8 cellular contexts compared by ENCODE assay signal in genomic region chrX:49879656-49880277, GRCh38. TPM values are rescaled to one million over a fixed set of nuclear protein-coding genes. Genes with fewer than 3 reads are reported as not detected.
DNase-seq lines count a peak whose midpoint lies in the region; ATAC-seq, FAIRE-seq and TF ChIP-seq lines count a peak whose summit lies in the region.

No MANE protein-coding gene starts in this region.

- H3K4me3 Mint-ChIP-seq in T-helper 17 cell, result peak overlapping the region; percentile 78
- peak overlapping the region; percentile 81 for H3K4me3 Mint-ChIP-seq in osteocyte (ENCODE audit: unreplicated experiment)

- no peak for TF ChIP-seq POLR2A in H54 (IDR thresholded peaks at IDR 0.05; ENCODE audit: low read depth, low read length)

- H3K9me3 ChIP-seq in T-helper 17 cell (ENCODE audit: control insufficient read depth, low read length, poor library complexity, severe bottlenecking), result no peaks in the 10 kb centered on the region

- H3K4me1 Mint-ChIP-seq in T-helper 17 cell (peaks cover 22% of the 10 kb centered on the region), osteocyte (ENCODE audit: unreplicated experiment) (peaks cover 8% of the 10 kb centered on the region)

- no peak overlapping the region for H3K27ac Mint-ChIP-seq in T-helper 17 cell
- H3K27ac Mint-ChIP-seq in osteocyte (ENCODE audit: unreplicated experiment), result no peak overlapping the region

- H3K36me3 Mint-ChIP-seq in T-helper 17 cell (ENCODE audit: low read depth) (no peaks in the 10 kb centered on the region), osteocyte (ENCODE audit: unreplicated experiment) (peaks cover 2% of the 10 kb centered on the region)

- DNase-seq in EL (peak; percentile 1), T-helper 17 cell (no peak), fibroblast of villous mesenchyme (ENCODE audit: low read depth) (no peak), osteocyte (ENCODE audit: extremely low spot score, unreplicated experiment) (no peak), COLO829 (ENCODE audit: low spot score) (no peak), H54 (ENCODE audit: insufficient read length, low spot score) (no peak), SIG-M5 treated with dmso at 0.1 percent for 504 hours (lab: John Stamatoyannopoulos, UW; ENCODE audit: unreplicated experiment) (no peak)

- FAIRE-seq in H54 (lab: Jason Lieb, UNC), result no peak

- ATAC-seq in HG02759 (IDR thresholded peaks at IDR 0.05; ENCODE audit: unreplicated experiment), result peak; percentile 12
- ATAC-seq in T-helper 17 cell, result no peak

- H3K27me3 Mint-ChIP-seq in T-helper 17 cell, result no peaks in the 10 kb centered on the region
- H3K27me3 Mint-ChIP-seq in osteocyte (ENCODE audit: unreplicated experiment), result no peaks in the 10 kb centered on the region

- no peak for TF ChIP-seq CTCF in fibroblast of villous mesenchyme (IDR thresholded peaks at IDR 0.05; ENCODE audit: insufficient read depth, low read depth, low read length)
- TF ChIP-seq CTCF in osteocyte (IDR thresholded peaks at IDR 0.05), result no peak

- H3K9me3 Mint-ChIP-seq in osteocyte (ENCODE audit: unreplicated experiment), result peaks cover 3% of the 10 kb centered on the region

- peak overlapping the region; percentile 67 for H3K4me3 ChIP-seq in fibroblast of villous mesenchyme (ENCODE audit: low read depth, low read length)

RNA-seq across cellular contexts. Expression of gene USP27X, which starts 0.5 kb away (rescaled TPM):
- 1 to 10 TPM; 2.5 to 3.5 TPM for total RNA-seq in T-helper 17 cell
- 2.6 TPM in 2 replicates for total RNA-seq in fibroblast of villous mesenchyme
- total RNA-seq in osteocyte, result 4.5 and 4.6 TPM in 2 replicates

RNA-seq across cellular contexts. Expression of gene CLCN5, which starts 42.6 kb away (rescaled TPM):
- total RNA-seq in T-helper 17 cell, result 1 to 10 TPM; 2.2 to 2.8 TPM
- 9.0 and 12.5 TPM in 2 replicates for total RNA-seq in fibroblast of villous mesenchyme
- total RNA-seq in osteocyte, result 12.5 and 13.1 TPM in 2 replicates

RNA-seq across cellular contexts. Expression of gene PAGE4, which starts 50.7 kb away (rescaled TPM):
- total RNA-seq in T-helper 17 cell (not detected), fibroblast of villous mesenchyme (not detected in 2 replicates), osteocyte (not detected in 2 replicates)
